10 cellular contexts compared by ENCODE assay signal in genomic region chr22:31627223-31627731, GRCh38. TPM values are rescaled to one million over a fixed set of nuclear protein-coding genes. Genes with fewer than 3 reads are reported as not detected.
DNase-seq lines count a peak whose midpoint lies in the region; ATAC-seq and TF ChIP-seq lines count a peak whose summit lies in the region.
"Had no signal": no experiment of that assay in that cellular context is flagged by ENCODE, and none has a peak within 500 bp of the region (broad histone marks: within the 10 kb centered on the region; RNA-seq: fewer than 3 reads in every experiment).

No MANE protein-coding gene starts in this region.

- H3K36me3 ChIP-seq in BLaER1: peaks cover 64% of the 10 kb centered on the region
- peaks cover 5 to 37% of the 10 kb centered on the region in 2 experiments; a peak in 2 of 3 replicates for H3K36me3 ChIP-seq in HEK293 (ENCODE audit: control insufficient read depth in 2 of 2, insufficient read depth in 1 of 2, low read length in 2 of 2)
- H3K36me3 ChIP-seq in body of pancreas (replicated peaks in 1 of 2; ENCODE audit: insufficient read depth in 1 of 2, low read depth in 2 of 2): no peaks in the 10 kb centered on the region
- peaks cover 90% of the 10 kb centered on the region for H3K36me3 ChIP-seq in neutrophil

- peak overlapping the region; percentile 67 for H3K27ac ChIP-seq in BLaER1
- no peak overlapping the region for H3K27ac ChIP-seq in HEK293 (ENCODE audit: extremely low read depth, low read depth, low read length)
- H3K27ac ChIP-seq in body of pancreas: peak overlapping the region in 3 of 4 donors; percentile 1 to 53 (median 36)
- H3K27ac ChIP-seq in neutrophil: peak overlapping the region; percentile 46

- WGBS in body of pancreas, 2 donors: 56 to 60% methylated on average over 4 to 8 of the region's 8 CpGs

- H3K4me1 ChIP-seq in BLaER1: peaks cover 89% of the 10 kb centered on the region
- no peaks in the 10 kb centered on the region; the same call in 1 of the 2 replicates for H3K4me1 ChIP-seq in HEK293 (ENCODE audit: control insufficient read depth, insufficient read depth, low read length)
- H3K4me1 ChIP-seq in body of pancreas: peaks cover 66% of the 10 kb centered on the region
- H3K4me1 ChIP-seq in neutrophil (ENCODE audit: control insufficient read depth in 1 of 2, insufficient read depth in 1 of 2, low read depth in 1 of 2, low read length in 1 of 2): peaks cover 38 to 41% of the 10 kb centered on the region in 2 experiments

- H3K9me3 ChIP-seq in BLaER1 (no peaks in the 10 kb centered on the region), HEK293 (ENCODE audit: control insufficient read depth, insufficient read depth, low read depth, low read length) (no peaks in the 10 kb centered on the region), body of pancreas (no peaks in the 10 kb centered on the region), neutrophil (no peaks in the 10 kb centered on the region)

- H3K4me2 ChIP-seq in BLaER1: peak overlapping the region; percentile 89

- peak overlapping the region; percentile 48 for H3K9ac ChIP-seq in BLaER1

- no peak for ATAC-seq in body of pancreas
- ATAC-seq: HCT116 had no signal

- TF ChIP-seq POLR2A in body of pancreas (IDR thresholded peaks at IDR 0.05): no peak

- no peak for TF ChIP-seq CTCF in HEK293 (tag by site-specific recombination; IDR thresholded peaks at IDR 0.05)
- no peak for TF ChIP-seq CTCF in body of pancreas (IDR thresholded peaks at IDR 0.05)
- no peak for TF ChIP-seq CTCF in neutrophil (IDR thresholded peaks at IDR 0.05)

- peaks cover 84% of the 10 kb centered on the region for H4K20me1 ChIP-seq in BLaER1

- H3K27me3 ChIP-seq in BLaER1: no peaks in the 10 kb centered on the region
- no peaks in the 10 kb centered on the region for H3K27me3 ChIP-seq in body of pancreas
- no peaks in the 10 kb centered on the region for H3K27me3 ChIP-seq in neutrophil

- POLR2A ChIA-PET in HEK293 (lab: Yijun Ruan, JAX): no interaction called here

- no peak overlapping the region for H3K4me3 ChIP-seq in BLaER1
- H3K4me3 ChIP-seq in HEK293 (ENCODE audit: low read depth, low read length): no peak overlapping the region
- H3K4me3 ChIP-seq in body of pancreas: no peak overlapping the region
- H3K4me3 ChIP-seq in neutrophil (ENCODE audit: low read depth in 1 of 2, low read length in 1 of 2): no peak overlapping the region

- CTCF ChIA-PET in HEK293 (lab: Yijun Ruan, JAX): no interaction called here

- DNase-seq in body of pancreas: peak in 2 of 4 donors; percentile 29 to 33
- no peak for DNase-seq in NCI-H1048 (lab: John Stamatoyannopoulos, UW)
- no peak for DNase-seq in hepatic stellate cell (ENCODE audit: low spot score)
- DNase-seq in NCI-H1436 treated with DMSO at 0.1 percent for 48 hours (lab: John Stamatoyannopoulos, UW): no peak
- DNase-seq in DMS153 treated with DMSO at 0.1 percent for 48 hours (lab: John Stamatoyannopoulos, UW; ENCODE audit: unreplicated experiment): no peak
- DNase-seq: amniotic stem cell had no signal

- intact Hi-C loops in body of pancreas (cut with DNase I): no loop called here

TF ChIP-seq in HEK293, 187 proteins besides CTCF, POLR2A, EP300 and RAD21:
- TF ChIP-seq ZNF114 (tag by site-specific recombination; IDR thresholded peaks at IDR 0.05): no peak
- peak; percentile 80 for TF ChIP-seq ZIC2 (tag by site-specific recombination; IDR thresholded peaks at IDR 0.05)

RNA-seq across cellular contexts. Expression of gene PISD, which starts 34.7 kb away (rescaled TPM):
- total RNA-seq in body of pancreas: 10 to 100 TPM; 22.3 to 31.3 TPM
